In genomic region chr3:184750684-184751083, GRCh38 we compare ENCODE assay signal across 23 cellular contexts. TPM values are rescaled to one million over a fixed set of nuclear protein-coding genes. Genes with fewer than 3 reads are reported as not detected.
DNase-seq lines count a peak whose midpoint lies in the region; ATAC-seq, FAIRE-seq and TF ChIP-seq lines count a peak whose summit lies in the region.
"Had no signal": no experiment of that assay in that cellular context is flagged by ENCODE, and none has a peak within 500 bp of the region (broad histone marks: within the 10 kb centered on the region; RNA-seq: fewer than 3 reads in every experiment).

No MANE protein-coding gene starts in this region.

- H3K4me2 ChIP-seq in GM23338: no peak overlapping the region
- H3K4me2 ChIP-seq: A549 had no signal

- peak overlapping the region; percentile 38; the same call in 1 of the 2 replicates for H2AFZ ChIP-seq in GM23338
- H2AFZ ChIP-seq: GM23248 had no signal

- TF ChIP-seq EP300 in stomach (IDR thresholded peaks at IDR 0.05): no peak

- CTCF ChIA-PET in RWPE1 (lab: Yijun Ruan, JAX): interaction anchor here (0.6 to 2.0 kb wide), 2 partner anchors 151 to 189 kb away, joined by 3 to 8 read pairs; partner anchors contain the start of gene EPHB3

- H3K9me3 Mint-ChIP-seq in GM23338: no peaks in the 10 kb centered on the region
- H3K9me3 Mint-ChIP-seq: CD4-positive, alpha-beta memory T cell had no signal

- no peaks in the 10 kb centered on the region for H3F3A ChIP-seq in GM23338 (replicated peaks; ENCODE audit: low read depth)

- H3K9ac ChIP-seq in kidney (ENCODE audit: low read length in 2 of 2): no peak overlapping the region
- H3K9ac ChIP-seq: GM23248 had no signal

- H3K27ac ChIP-seq in GM23338 (ENCODE audit: low read depth): no peak overlapping the region
- H3K27ac ChIP-seq in RWPE1: peak overlapping the region; percentile 34
- no peak overlapping the region for H3K27ac ChIP-seq in kidney (ENCODE audit: low read depth in 2 of 2, low read length in 2 of 2)
- peak overlapping the region; percentile 61 to 81 (median 79) for H3K27ac ChIP-seq in stomach
- H3K27ac ChIP-seq: A549, GM23248, SK-N-MC had no signal

- intact Hi-C loops in kidney (cut with DNase I): no loop called here
- intact Hi-C loops in stomach (cut with DNase I; ENCODE audit: low total_unique reads): no loop called here

- no peak for ATAC-seq in GM23338
- ATAC-seq: A549, HCT116 had no signal

- no peak overlapping the region for H3K4me3 Mint-ChIP-seq in GM23338
- H3K4me3 Mint-ChIP-seq: CD4-positive, alpha-beta memory T cell had no signal

- H3K27me3 Mint-ChIP-seq in GM23338 (ENCODE audit: insufficient read depth, low read depth, poor library complexity): peaks cover 21% of the 10 kb centered on the region

- no peaks in the 10 kb centered on the region for H3K36me3 ChIP-seq in GM23338 (ENCODE audit: insufficient read depth)
- no peaks in the 10 kb centered on the region for H3K36me3 ChIP-seq in kidney (ENCODE audit: control insufficient read depth in 1 of 2, insufficient read depth in 2 of 2, low read length in 2 of 2)
- H3K36me3 ChIP-seq in stomach: no peaks in the 10 kb centered on the region

- H3K9me2 ChIP-seq in GM23338 (ENCODE audit: insufficient read depth): no peaks in the 10 kb centered on the region; the same call in 1 of the 2 replicates

- no peaks in the 10 kb centered on the region for H4K20me1 ChIP-seq in GM23338 (replicated peaks; ENCODE audit: insufficient read depth)

- TF ChIP-seq CTCF in GM23338 (conservative IDR thresholded peaks at IDR 0.05; ENCODE audit: low read depth in 2 of 2) (no peak), RWPE1 (conservative IDR thresholded peaks at IDR 0.05; ENCODE audit: low read depth) (no peak), kidney (IDR thresholded peaks at IDR 0.05; ENCODE audit: borderline replicate concordance, extremely low read depth, insufficient read depth) (no peak), stomach (IDR thresholded peaks at IDR 0.05) (no peak), GM13977 (IDR thresholded peaks at IDR 0.05; ENCODE audit: extremely low read depth, insufficient read depth, missing control alignments) (no peak)

- no peaks in the 10 kb centered on the region for H3K27me3 ChIP-seq in GM23338 (ENCODE audit: insufficient read depth)
- H3K27me3 ChIP-seq in stomach: no peaks in the 10 kb centered on the region

- 27 to 56% (median 38%) methylated on average over 14 of the region's 14 CpGs for WGBS in stomach, 5 donors

- H3K4me1 Mint-ChIP-seq in GM23338: peaks cover 37% of the 10 kb centered on the region
- H3K4me1 Mint-ChIP-seq: CD4-positive, alpha-beta memory T cell had no signal

- 0 out of 3 replicates have a peak, but pooled peaks cover 3% of the 10 kb centered on the region for H3K36me3 Mint-ChIP-seq in GM23338 (ENCODE audit: low read depth)
- H3K36me3 Mint-ChIP-seq: CD4-positive, alpha-beta memory T cell had no signal

- H3K4me3 ChIP-seq in GM23338 (no peak overlapping the region), kidney (ENCODE audit: low read length in 2 of 2) (no peak overlapping the region), stomach (no peak overlapping the region)
- H3K4me3 ChIP-seq: A549, GM23248, SK-N-MC had no signal

- no peak for TF ChIP-seq POLR2A in stomach (IDR thresholded peaks at IDR 0.05)

- H3K4me1 ChIP-seq in GM23338 (ENCODE audit: insufficient read depth) (peaks cover 14% of the 10 kb centered on the region; the same call in 1 of the 2 replicates), kidney (ENCODE audit: control insufficient read depth in 1 of 2, insufficient read depth in 1 of 2, low read depth in 1 of 2, low read length in 2 of 2) (peaks cover 0 to 2% of the 10 kb centered on the region in 2 donors), stomach (peaks cover 28 to 55% (median 47%) of the 10 kb centered on the region in 4 donors)
- H3K4me1 ChIP-seq: A549 had no signal

- FAIRE-seq in kidney (lab: Jason Lieb, UNC): no peak
- FAIRE-seq: A549 had no signal

- DNase-seq in GM23338 (ENCODE audit: low spot score) (no peak), RWPE1 (ENCODE audit: low spot score) (no peak), kidney (peak; percentile 38), stomach (peak; percentile 83), epidermal melanocyte (ENCODE audit: insufficient read length, low spot score) (no peak), GM13977 (ENCODE audit: low spot score) (no peak), AG20443 (ENCODE audit: low spot score) (no peak)
- DNase-seq: C1 segment of cervical spinal cord; CD4-positive, alpha-beta memory T cell; COR-L47; DMS53; GM23248; Kasumi-1; NCI-H1105; NCI-H1436 treated with DMSO at 0.1 percent for 48 hours; NCI-H187 treated with DMSO at 0.1 percent for 48 hours; NCI-H2107; NCI-H446; NCI-H82; SIG-M5 had no signal

- no peak overlapping the region for H3K27ac Mint-ChIP-seq in GM23338
- H3K27ac Mint-ChIP-seq: CD4-positive, alpha-beta memory T cell had no signal

- H3K79me2 ChIP-seq in GM23338 (replicated peaks; ENCODE audit: insufficient read depth): no peaks in the 10 kb centered on the region

- POLR2A ChIA-PET in RWPE1 (lab: Yijun Ruan, JAX; ENCODE audit: low non-redundant PET): no interaction called here

- H3K9me3 ChIP-seq in kidney (ENCODE audit: control insufficient read depth in 1 of 2, low read length in 2 of 2) (no peaks in the 10 kb centered on the region), stomach (no peaks in the 10 kb centered on the region)
- H3K9me3 ChIP-seq: A549 had no signal

- in situ Hi-C loops in GM13977 (cut with MboI; ENCODE audit: low pct_unique_long_range_greater_than_20kb, low sequenced_read_pairs, unreplicated experiment): no loop called here

TF ChIP-seq in GM23338, 12 proteins besides CTCF, POLR2A, EP300 and RAD21 (continues in another document):
- TF ChIP-seq STAT1 (IDR thresholded peaks at IDR 0.05; ENCODE audit: unreplicated experiment) (no peak), CREB1 (CRISPR knock-in tag; IDR thresholded peaks at IDR 0.05; ENCODE audit: low read depth) (no peak), JUNB (IDR thresholded peaks at IDR 0.05; ENCODE audit: unreplicated experiment) (no peak), ZNF114 (CRISPR knock-in tag; IDR thresholded peaks at IDR 0.05) (no peak), NANOG (IDR thresholded peaks at IDR 0.05; ENCODE audit: borderline replicate concordance) (no peak), REST (IDR thresholded peaks at IDR 0.05; ENCODE audit: unreplicated experiment) (no peak), ZNF331 (CRISPR knock-in tag; IDR thresholded peaks at IDR 0.05; ENCODE audit: low read depth) (no peak), EZH2 (IDR thresholded peaks at IDR 0.05; ENCODE audit: low read depth, unreplicated experiment) (no peak)

RNA-seq across cellular contexts. Expression of gene MAGEF1, which starts 38.8 kb away (rescaled TPM):
- 66.5 and 79.4 TPM in 2 replicates for total RNA-seq in GM23338 (2014; rRNA removed; shearing (Covaris generic))
- polyA plus RNA-seq in GM23338 (2016; fragmentation: Nextera tagmentation; extraction: Ambion mirVana) (86.6 and 88.7 TPM in 2 replicates), kidney (ENCODE audit: insufficient read depth, low read depth, low replicate concordance) (50.0 TPM), stomach (10 to 100 TPM; 28.9 to 35.5 (median 33.9) TPM)
- total RNA-seq in kidney (37.9 TPM), stomach (10 to 100 TPM; 19.3 to 81.1 (median 38.0) TPM)

Comparison
In these comparisons a context has a peak if more than half of its experiments do, and no peak if none do; other contexts are left out.
1. DNase-seq: peak in kidney (single experiment) and stomach (single experiment); none in GM23338 (single experiment), RWPE1 (single experiment), epidermal melanocyte (single experiment), GM13977 (single experiment) and AG20443 (single experiment).
2. H3K27ac ChIP-seq: peak in RWPE1 (single experiment) and stomach (5 of 5); none in GM23338 (single experiment) and kidney (0 of 2).